In the genomic region with DNA sequence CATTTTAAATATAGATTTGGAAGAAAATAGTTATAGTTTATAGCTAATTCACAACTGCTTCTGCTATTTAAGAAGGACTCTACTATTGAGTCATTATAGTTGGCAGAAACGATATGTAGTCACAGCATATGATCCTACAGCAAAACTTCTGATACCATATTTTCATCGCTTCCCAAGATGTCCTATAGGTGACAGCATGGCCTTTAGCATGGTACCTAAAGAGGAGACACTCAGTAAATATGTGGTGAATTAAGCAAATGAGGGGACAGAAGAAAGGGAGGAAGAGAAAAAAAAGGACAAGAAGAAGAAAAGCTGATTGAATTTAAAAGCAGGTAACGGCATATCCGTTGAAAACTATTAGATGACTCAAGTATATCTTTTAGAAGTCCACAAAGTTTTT, we compare ENCODE assay signal across 2 cellular contexts.
A peak's percentile ranks its signal among the peaks of the same experiment; 100 is the strongest.
TF ChIP-seq lines count a peak whose summit lies in the region.

No MANE protein-coding gene starts in this region.

TF ChIP-seq in GM23338, 12 proteins besides CTCF, POLR2A, EP300 and RAD21:
- TF ChIP-seq POLR2AphosphoS5 (IDR thresholded peaks at IDR 0.05; ENCODE audit: low read depth) (no peak), STAT1 (IDR thresholded peaks at IDR 0.05; ENCODE audit: unreplicated experiment) (no peak), EZH2 (IDR thresholded peaks at IDR 0.05; ENCODE audit: low read depth, unreplicated experiment) (no peak)

TF ChIP-seq in K562, 482 proteins besides CTCF, POLR2A, EP300 and RAD21:
- TF ChIP-seq AFF1 (IDR thresholded peaks at IDR 0.05; ENCODE audit: low read depth in 1 of 2, partially characterized antibody in 2 of 2) (no peak), DEAF1 (CRISPR knock-in tag; IDR thresholded peaks at IDR 0.05) (0 out of 2 replicates have a peak, but pooled peaks have one; percentile 30)
